24 cellular contexts compared by ENCODE assay signal in the genomic region with DNA sequence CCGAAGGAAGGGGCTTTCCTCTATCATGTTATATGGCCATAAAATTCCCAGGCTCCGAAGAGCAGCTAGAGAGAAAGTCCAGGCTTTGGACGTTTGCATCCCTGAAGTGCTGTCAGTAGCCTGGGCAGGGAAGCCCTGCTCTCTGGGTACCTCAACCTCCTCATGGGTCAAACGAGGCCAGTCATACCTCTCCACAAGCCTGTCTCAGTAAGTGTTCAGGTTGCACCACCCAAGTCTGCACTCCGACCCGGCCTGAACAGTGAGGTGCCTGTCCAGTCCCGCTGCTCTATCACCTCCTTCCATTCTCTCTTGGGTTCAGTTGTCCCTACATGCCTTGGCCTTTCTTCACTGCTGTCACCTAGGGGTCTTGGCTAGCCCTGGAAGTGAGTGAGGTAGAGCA.
"Had no signal": no experiment of that assay in that cellular context is flagged by ENCODE, and none has a peak within 500 bp of the region (broad histone marks: within the 10 kb centered on the region; RNA-seq: fewer than 3 reads in every experiment).

No MANE protein-coding gene starts in this region.

- FAIRE-seq: endometrium had no signal

- H3K4me1 ChIP-seq: colonic mucosa, esophagus squamous epithelium, gastrocnemius medialis, heart left ventricle, left lung, lower lobe of right lung had no signal

- H2AFZ ChIP-seq: hepatocyte had no signal

- ATAC-seq: effector memory CD8-positive, alpha-beta T cell; esophagus mucosa; gastrocnemius medialis; heart left ventricle; left cardiac atrium; left lung; left ventricle myocardium superior had no signal

- H3K4me3 ChIP-seq: colonic mucosa, esophagus squamous epithelium, gastrocnemius medialis, heart left ventricle, hepatocyte, left lung, lower lobe of right lung had no signal

- H3K36me3 ChIP-seq: colonic mucosa, esophagus squamous epithelium had no signal

- H3K27me3 ChIP-seq: colonic mucosa, gastrocnemius medialis, hepatocyte had no signal

- H3K79me2 ChIP-seq: hepatocyte had no signal

- DNase-seq: colonic mucosa; cortex of kidney; effector CD8-positive, alpha-beta T cell; effector memory CD8-positive, alpha-beta T cell; endodermal cell; erythroblast; esophagus squamous epithelium; foreskin fibroblast; foreskin melanocyte; gastrocnemius medialis; heart left ventricle; hypothalamus; immature natural killer cell; islet precursor cell; left cardiac atrium; left ventricle myocardium superior; lower lobe of right lung; mesenchymal stem cell; midbrain had no signal

- H3K9me3 ChIP-seq: colonic mucosa, esophagus squamous epithelium, gastrocnemius medialis, heart left ventricle, left lung, lower lobe of right lung had no signal

- H3K4me2 ChIP-seq: hepatocyte had no signal

- H3K27ac ChIP-seq: colonic mucosa, epithelial cell of prostate, esophagus squamous epithelium, gastrocnemius medialis, heart left ventricle, hepatocyte, left lung, lower lobe of right lung had no signal
